ENCODE assay signal across 12 cellular contexts in genomic region chr2:84957771-84958134, GRCh38. TPM values are rescaled to one million over a fixed set of nuclear protein-coding genes. Genes with fewer than 3 reads are reported as not detected.
DNase-seq lines count a peak whose midpoint lies in the region; ATAC-seq and TF ChIP-seq lines count a peak whose summit lies in the region.
"Had no signal": no experiment of that assay in that cellular context is flagged by ENCODE, and none has a peak within 500 bp of the region (broad histone marks: within the 10 kb centered on the region; RNA-seq: fewer than 3 reads in every experiment).

No MANE protein-coding gene starts in this region.

- H3K27ac Mint-ChIP-seq in CD4-positive, CD25-positive, alpha-beta regulatory T cell, result peak overlapping the region in 2 of 3 donors; percentile 80 to 82
- H3K27ac Mint-ChIP-seq in effector memory CD8-positive, alpha-beta T cell, result peak overlapping the region in 1 of 2 donors; percentile 87
- no peak overlapping the region for H3K27ac Mint-ChIP-seq in natural killer cell treated with Interleukin-12 subunit alpha and Interleukin-12 subunit beta and Interleukin-15 and Interleukin-18, amount 100 ng/mL, for 72 hours
- no peak overlapping the region for H3K27ac Mint-ChIP-seq in activated CD4-positive, alpha-beta T cell treated with anti-CD3 and anti-CD28 coated beads, Interleukin-2, amount 10 ng/mL, durations not matched to agents 24 days and 14 days
- H3K27ac Mint-ChIP-seq: CD8-positive, alpha-beta T cell; dendritic cell treated with granulocyte-macrophage colony-stimulating factor and Interleukin-4, amounts not matched to agents 40 ng/mL and 50 ng/mL, for 4 days had no signal

- CTCF ChIA-PET in Panc1 (lab: Charles Lee), result no interaction called here

- POLR2A ChIA-PET in Panc1 (lab: Charles Lee), result interaction anchor here (1.2 to 2.4 kb wide), 2 partner anchors 11 kb away, joined by 9 to 12 read pairs; no protein-coding TSS in a partner anchor

- no peak for TF ChIP-seq EP300 in esophagus muscularis mucosa (IDR thresholded peaks at IDR 0.05)

- no peak overlapping the region for H3K4me3 ChIP-seq in CD4-positive, CD25-positive, alpha-beta regulatory T cell (ENCODE audit: low read depth, low read length)
- H3K4me3 ChIP-seq in Panc1 (ENCODE audit: low read depth in 2 of 2, low read length in 2 of 2) (peak overlapping the region in 1 of 2 experiments; percentile 26; a peak in 2 of 4 replicates), esophagus muscularis mucosa (no peak overlapping the region), parathyroid adenoma (ENCODE audit: low read depth, low read length) (no peak overlapping the region)

- peaks cover 13% of the 10 kb centered on the region for H3K36me3 ChIP-seq in CD4-positive, CD25-positive, alpha-beta regulatory T cell (ENCODE audit: control insufficient read depth, insufficient read depth, low read length)
- H3K36me3 ChIP-seq in Panc1 (ENCODE audit: control insufficient read depth, insufficient read depth, low read length), result no peaks in the 10 kb centered on the region; the same call in 1 of the 2 replicates
- H3K36me3 ChIP-seq in esophagus muscularis mucosa, result no peaks in the 10 kb centered on the region
- H3K36me3 ChIP-seq in parathyroid adenoma (ENCODE audit: control insufficient read depth, insufficient read depth, low read length), result no peaks in the 10 kb centered on the region

- H2AFZ ChIP-seq in parathyroid adenoma, result peak overlapping the region; percentile 36

- in situ Hi-C loops in Panc1 (cut with HindIII; ENCODE audit: low pct_unique_long_range_greater_than_20kb, low sequenced_read_pairs), result no loop called here

- no peaks in the 10 kb centered on the region for H3K9me3 Mint-ChIP-seq in CD4-positive, CD25-positive, alpha-beta regulatory T cell
- H3K9me3 Mint-ChIP-seq in effector memory CD8-positive, alpha-beta T cell, result no peaks in the 10 kb centered on the region
- no peaks in the 10 kb centered on the region for H3K9me3 Mint-ChIP-seq in natural killer cell treated with Interleukin-12 subunit alpha and Interleukin-12 subunit beta and Interleukin-15 and Interleukin-18, amount 100 ng/mL, for 72 hours
- H3K9me3 Mint-ChIP-seq in activated CD4-positive, alpha-beta T cell treated with anti-CD3 and anti-CD28 coated beads, Interleukin-2, amount 10 ng/mL, durations not matched to agents 24 days and 14 days, result no peaks in the 10 kb centered on the region
- H3K9me3 Mint-ChIP-seq: CD8-positive, alpha-beta T cell; dendritic cell treated with granulocyte-macrophage colony-stimulating factor and Interleukin-4, amounts not matched to agents 40 ng/mL and 50 ng/mL, for 4 days had no signal

- DNase-seq in CD4-positive, CD25-positive, alpha-beta regulatory T cell, result no peak
- DNase-seq in Panc1 (ENCODE audit: low read depth, low spot score) (no peak), esophagus muscularis mucosa (ENCODE audit: extremely low spot score) (no peak)
- DNase-seq in effector memory CD8-positive, alpha-beta T cell, result no peak
- DNase-seq in natural killer cell treated with Interleukin-12 subunit alpha and Interleukin-12 subunit beta and Interleukin-15 and Interleukin-18, amount 100 ng/mL, for 72 hours (ENCODE audit: low spot score), result no peak
- DNase-seq in activated CD4-positive, alpha-beta T cell treated with anti-CD3 and anti-CD28 coated beads, Interleukin-2, amount 10 ng/mL, durations not matched to agents 24 days and 14 days, result no peak
- DNase-seq: activated naive CD4-positive, alpha-beta T cell treated with Interleukin-2 at 50 U/mL for 16 hours; CD8-positive, alpha-beta T cell; NCI-H446 treated with DMSO at 0.1 percent for 48 hours had no signal

- H3K9me3 ChIP-seq in CD4-positive, CD25-positive, alpha-beta regulatory T cell (ENCODE audit: control insufficient read depth in 2 of 2, low read length in 2 of 2), result no peaks in the 10 kb centered on the region
- no peaks in the 10 kb centered on the region for H3K9me3 ChIP-seq in Panc1 (ENCODE audit: control insufficient read depth, insufficient read depth, low read depth, low read length)
- no peaks in the 10 kb centered on the region for H3K9me3 ChIP-seq in esophagus muscularis mucosa
- no peaks in the 10 kb centered on the region for H3K9me3 ChIP-seq in parathyroid adenoma (ENCODE audit: control insufficient read depth, low read length)

- peak overlapping the region in 1 of 4 donors; percentile 65 for H3K4me3 Mint-ChIP-seq in CD4-positive, CD25-positive, alpha-beta regulatory T cell
- H3K4me3 Mint-ChIP-seq in effector memory CD8-positive, alpha-beta T cell, result no peak overlapping the region
- no peak overlapping the region for H3K4me3 Mint-ChIP-seq in natural killer cell treated with Interleukin-12 subunit alpha and Interleukin-12 subunit beta and Interleukin-15 and Interleukin-18, amount 100 ng/mL, for 72 hours
- no peak overlapping the region for H3K4me3 Mint-ChIP-seq in activated CD4-positive, alpha-beta T cell treated with anti-CD3 and anti-CD28 coated beads, Interleukin-2, amount 10 ng/mL, durations not matched to agents 24 days and 14 days
- H3K4me3 Mint-ChIP-seq: CD8-positive, alpha-beta T cell; dendritic cell treated with granulocyte-macrophage colony-stimulating factor and Interleukin-4, amounts not matched to agents 40 ng/mL and 50 ng/mL, for 4 days had no signal

- TF ChIP-seq CTCF in Panc1 (IDR thresholded peaks at IDR 0.05), result no peak
- no peak for TF ChIP-seq CTCF in esophagus muscularis mucosa (IDR thresholded peaks at IDR 0.05)
- no peak for TF ChIP-seq CTCF in parathyroid adenoma (IDR thresholded peaks at IDR 0.05)

- intact Hi-C loops in Panc1 (cut with micrococcal nuclease; ENCODE audit: unreplicated experiment) (no loop called here), esophagus muscularis mucosa (cut with DNase I) (no loop called here)
- intact Hi-C loops in activated CD4-positive, alpha-beta T cell treated with anti-CD3 and anti-CD28 coated beads, Interleukin-2, amount 10 ng/mL, durations not matched to agents 24 days and 14 days (cut with micrococcal nuclease), result no loop called here

- no peaks in the 10 kb centered on the region for H3K27me3 ChIP-seq in CD4-positive, CD25-positive, alpha-beta regulatory T cell (ENCODE audit: control insufficient read depth, insufficient read depth, low read length)
- H3K27me3 ChIP-seq in Panc1 (ENCODE audit: control insufficient read depth, insufficient read depth, low read length) (no peaks in the 10 kb centered on the region), esophagus muscularis mucosa (no peaks in the 10 kb centered on the region), parathyroid adenoma (ENCODE audit: control insufficient read depth, insufficient read depth, low read length) (no peaks in the 10 kb centered on the region)

- no peak for ATAC-seq in CD4-positive, CD25-positive, alpha-beta regulatory T cell (ENCODE audit: low read depth in 2 of 2)
- ATAC-seq in Panc1 (peak; percentile 0; the same call in 1 of the 2 replicates), HG02571 (IDR thresholded peaks at IDR 0.05; ENCODE audit: unreplicated experiment) (no peak)
- ATAC-seq in effector memory CD8-positive, alpha-beta T cell (replicated peaks), result no peak
- no peak for ATAC-seq in natural killer cell treated with Interleukin-12 subunit alpha and Interleukin-12 subunit beta and Interleukin-15 and Interleukin-18, amount 100 ng/mL, for 72 hours
- ATAC-seq: CD8-positive, alpha-beta T cell had no signal

- BruUV-seq in Panc1 (replicated peaks; lab: Mats Ljungman, UMichigan), result no TSS peak

- H3K27me3 Mint-ChIP-seq in CD4-positive, CD25-positive, alpha-beta regulatory T cell, result no peaks in the 10 kb centered on the region
- H3K27me3 Mint-ChIP-seq in effector memory CD8-positive, alpha-beta T cell, result no peaks in the 10 kb centered on the region
- H3K27me3 Mint-ChIP-seq in natural killer cell treated with Interleukin-12 subunit alpha and Interleukin-12 subunit beta and Interleukin-15 and Interleukin-18, amount 100 ng/mL, for 72 hours, result no peaks in the 10 kb centered on the region
- H3K27me3 Mint-ChIP-seq in activated CD4-positive, alpha-beta T cell treated with anti-CD3 and anti-CD28 coated beads, Interleukin-2, amount 10 ng/mL, durations not matched to agents 24 days and 14 days, result no peaks in the 10 kb centered on the region

- H3K79me2 ChIP-seq in parathyroid adenoma, result no peaks in the 10 kb centered on the region

- no peaks in the 10 kb centered on the region for H3K4me1 ChIP-seq in CD4-positive, CD25-positive, alpha-beta regulatory T cell (ENCODE audit: control insufficient read depth, insufficient read depth, low read length, poor library complexity, severe bottlenecking)
- H3K4me1 ChIP-seq in Panc1 (ENCODE audit: control insufficient read depth, insufficient read depth, low read length), result peaks cover 45% of the 10 kb centered on the region
- H3K4me1 ChIP-seq in esophagus muscularis mucosa, result peaks cover 7 to 31% (median 24%) of the 10 kb centered on the region in 4 donors
- peaks cover 18% of the 10 kb centered on the region for H3K4me1 ChIP-seq in parathyroid adenoma

- H3K36me3 Mint-ChIP-seq in CD4-positive, CD25-positive, alpha-beta regulatory T cell, result peaks cover 4% of the 10 kb centered on the region
- peaks cover 12% of the 10 kb centered on the region for H3K36me3 Mint-ChIP-seq in effector memory CD8-positive, alpha-beta T cell (ENCODE audit: insufficient read depth)
- H3K36me3 Mint-ChIP-seq in natural killer cell treated with Interleukin-12 subunit alpha and Interleukin-12 subunit beta and Interleukin-15 and Interleukin-18, amount 100 ng/mL, for 72 hours, result peaks cover under 1% of the 10 kb centered on the region
- peaks cover 39% of the 10 kb centered on the region for H3K36me3 Mint-ChIP-seq in activated CD4-positive, alpha-beta T cell treated with anti-CD3 and anti-CD28 coated beads, Interleukin-2, amount 10 ng/mL, durations not matched to agents 24 days and 14 days (ENCODE audit: low read depth)

- no peak overlapping the region for H3K9ac ChIP-seq in parathyroid adenoma

- no peak overlapping the region for H3K4me2 ChIP-seq in parathyroid adenoma (ENCODE audit: low read length)

- peaks cover 0 to 34% (median 27%) of the 10 kb centered on the region in 4 donors for H3K4me1 Mint-ChIP-seq in CD4-positive, CD25-positive, alpha-beta regulatory T cell
- peaks cover 4 to 5% of the 10 kb centered on the region in 2 donors for H3K4me1 Mint-ChIP-seq in effector memory CD8-positive, alpha-beta T cell (ENCODE audit: low read depth in 2 of 2)
- H3K4me1 Mint-ChIP-seq in natural killer cell treated with Interleukin-12 subunit alpha and Interleukin-12 subunit beta and Interleukin-15 and Interleukin-18, amount 100 ng/mL, for 72 hours (ENCODE audit: low read depth in 2 of 2), result peaks cover 5 to 21% of the 10 kb centered on the region in 2 donors
- H3K4me1 Mint-ChIP-seq in activated CD4-positive, alpha-beta T cell treated with anti-CD3 and anti-CD28 coated beads, Interleukin-2, amount 10 ng/mL, durations not matched to agents 24 days and 14 days, result peaks cover 6% of the 10 kb centered on the region

- no peak overlapping the region for H3K27ac ChIP-seq in CD4-positive, CD25-positive, alpha-beta regulatory T cell (ENCODE audit: insufficient read depth, low read length, poor library complexity, severe bottlenecking)
- H3K27ac ChIP-seq in Panc1 (ENCODE audit: low read length) (peak overlapping the region; percentile 94), esophagus muscularis mucosa (replicated peaks in 1 of 4) (peak overlapping the region; percentile 21 to 66 (median 44)), parathyroid adenoma (peak overlapping the region; percentile 42)

- no peak for TF ChIP-seq POLR2A in esophagus muscularis mucosa (IDR thresholded peaks at IDR 0.05; ENCODE audit: low read depth)

RNA-seq across cellular contexts. Expression of gene KCMF1, which starts 13.2 kb away (rescaled TPM):
- 80.0 TPM for total RNA-seq in CD4-positive, CD25-positive, alpha-beta regulatory T cell
- polyA plus RNA-seq in CD4-positive, CD25-positive, alpha-beta regulatory T cell, result 10 to 100 TPM; 21.3 to 41.8 (median 28.5) TPM
- total RNA-seq in Panc1 (2021; ENCODE audit: unreplicated experiment) (163 TPM), esophagus muscularis mucosa (10 to 100 TPM; 48.0 to 73.1 (median 65.4) TPM)
- 73.4 TPM for polyA plus RNA-seq in Panc1 (2012; ENCODE audit: insufficient read length)
- total RNA-seq in natural killer cell treated with Interleukin-12 subunit alpha and Interleukin-12 subunit beta and Interleukin-15 and Interleukin-18, amount 100 ng/mL, for 72 hours, result 100 to 1,000 TPM in 1 of 2 donors, 10 to 100 TPM in 1; 96.1 to 117 TPM
- 98.1 and 101 TPM in 2 replicates for total RNA-seq in activated CD4-positive, alpha-beta T cell treated with anti-CD3 and anti-CD28 coated beads, Interleukin-2, amount 10 ng/mL, durations not matched to agents 24 days and 14 days

RNA-seq across cellular contexts. Expression of gene TMSB10, which starts 52.3 kb away (rescaled TPM):
- 2,468 TPM for total RNA-seq in CD4-positive, CD25-positive, alpha-beta regulatory T cell
- over 10,000 TPM in 1 of 4 donors, 1,000 to 10,000 TPM in 3; 7,086 to 10,693 (median 8,015) TPM for polyA plus RNA-seq in CD4-positive, CD25-positive, alpha-beta regulatory T cell
- 1,916 TPM for total RNA-seq in Panc1 (2021; ENCODE audit: unreplicated experiment)
- polyA plus RNA-seq in Panc1 (2012; ENCODE audit: insufficient read length), result 3,818 TPM
- total RNA-seq in esophagus muscularis mucosa, result 1,000 to 10,000 TPM; 1,300 to 2,755 (median 1,711) TPM
- total RNA-seq in natural killer cell treated with Interleukin-12 subunit alpha and Interleukin-12 subunit beta and Interleukin-15 and Interleukin-18, amount 100 ng/mL, for 72 hours, result 1,000 to 10,000 TPM; 1,502 to 3,073 TPM
- total RNA-seq in activated CD4-positive, alpha-beta T cell treated with anti-CD3 and anti-CD28 coated beads, Interleukin-2, amount 10 ng/mL, durations not matched to agents 24 days and 14 days, result 2,196 and 2,218 TPM in 2 replicates

Comparison
In these comparisons a context has a peak if more than half of its experiments do, and no peak if none do; other contexts are left out.
1. H3K27ac Mint-ChIP-seq: peak in CD4-positive, CD25-positive, alpha-beta regulatory T cell (2 of 3); none in natural killer cell treated with Interleukin-12 subunit alpha and Interleukin-12 subunit beta and Interleukin-15 and Interleukin-18, amount 100 ng/mL, for 72 hours (0 of 2) and activated CD4-positive, alpha-beta T cell treated with anti-CD3 and anti-CD28 coated beads, Interleukin-2, amount 10 ng/mL, durations not matched to agents 24 days and 14 days (single experiment).